Comparison of ENCODE assay signal across 9 cellular contexts in genomic region chr7:66043681-66044497, GRCh38. TPM values are rescaled to one million over a fixed set of nuclear protein-coding genes. Genes with fewer than 3 reads are reported as not detected.
DNase-seq lines count a peak whose midpoint lies in the region; ATAC-seq, FAIRE-seq and TF ChIP-seq lines count a peak whose summit lies in the region.
"Had no signal": no experiment of that assay in that cellular context is flagged by ENCODE, and none has a peak within 500 bp of the region (broad histone marks: within the 10 kb centered on the region; RNA-seq: fewer than 3 reads in every experiment).

No MANE protein-coding gene starts in this region.

- TF ChIP-seq EP300 in HepG2 (IDR thresholded peaks at IDR 0.05; ENCODE audit: low read depth in 2 of 2, low read length in 2 of 2), result no peak
- TF ChIP-seq EP300 in HepG2 (CRISPR knock-in tag; IDR thresholded peaks at IDR 0.05; ENCODE audit: borderline replicate concordance), result no peak

- no peak for TF ChIP-seq RAD21 in HepG2 (CRISPR knock-in tag; IDR thresholded peaks at IDR 0.05)

- H2AFZ ChIP-seq in HepG2 (ENCODE audit: low read length), result peak overlapping the region; percentile 94

- DNase-seq in DMS 273 (lab: John Stamatoyannopoulos, UW; ENCODE audit: unreplicated experiment) (peak; percentile 79), DMS 273 treated with DMSO at 0.1 percent for 48 hours (lab: John Stamatoyannopoulos, UW) (no peak), T-cell (peak in 31 of 34 experiments; percentile 1 to 38 (median 15)), coronary artery (ENCODE audit: low spot score) (no peak), HepG2 (ENCODE audit: low spot score) (no peak), HK-2 (ENCODE audit: unreplicated experiment) (no peak)
- DNase-seq in stimulated activated CD4-positive, alpha-beta T cell treated with anti-CD3 and anti-CD28 coated beads, Interleukin-2, amount 100 ng/mL, for 4 hours (ENCODE audit: low read depth), result peak; percentile 8

- peak overlapping the region; percentile 83 for H3K4me2 ChIP-seq in HepG2 (ENCODE audit: low read depth, low read length)

- H3K27me3 ChIP-seq in HepG2 (ENCODE audit: control insufficient read depth in 1 of 2, insufficient read depth in 2 of 2, low read length in 2 of 2), result no peaks in the 10 kb centered on the region; a peak in 1 of 5 replicates

- H3K27ac Mint-ChIP-seq in T-cell, result no peak overlapping the region

- TF ChIP-seq POLR2A in HepG2 (IDR thresholded peaks at IDR 0.05; ENCODE audit: insufficient read depth in 1 of 2, low read depth in 2 of 2, low read length in 2 of 2), result no peak

- no TSS peak for BruUV-seq in HepG2 (replicated peaks; lab: Mats Ljungman, UMichigan)

- peak overlapping the region; percentile 73 to 77 (median 74) for H3K4me3 Mint-ChIP-seq in T-cell

- intact Hi-C loops in HepG2 (cut with micrococcal nuclease; ENCODE audit: unreplicated experiment), result no loop called here

- H3K36me3 Mint-ChIP-seq in T-cell, result no peaks in the 10 kb centered on the region

- ATAC-seq in T-cell (replicated peaks in 1 of 4) (peak; percentile 52 to 73 (median 65)), HepG2 (peak; percentile 78), HG02852 (IDR thresholded peaks at IDR 0.05; ENCODE audit: unreplicated experiment) (no peak)

- H3K4me1 Mint-ChIP-seq in T-cell, result peaks cover 0 to 9% (median 7%) of the 10 kb centered on the region in 3 donors

- no peaks in the 10 kb centered on the region for H3K36me3 ChIP-seq in HepG2 (replicated peaks in 1 of 2; ENCODE audit: control insufficient read depth in 1 of 2, insufficient read depth in 2 of 2, low read length in 2 of 2)

- in situ Hi-C loops in HepG2 (cut with HindIII; ENCODE audit: extremely low pct_ligation_motif_present, low pct_unique_long_range_greater_than_20kb), result no loop called here

- peak overlapping the region; percentile 68 for H3K4me3 ChIP-seq in coronary artery
- peak overlapping the region; percentile 7 to 48 (median 12); a peak in 4 of 6 replicates for H3K4me3 ChIP-seq in HepG2 (replicated peaks in 1 of 3; ENCODE audit: insufficient read depth in 1 of 3, low read depth in 2 of 3, low read length in 3 of 3)

- no peak for FAIRE-seq in HepG2 (lab: Jason Lieb, UNC)

- H3K4me1 ChIP-seq in HepG2 (ENCODE audit: insufficient read depth, low read length), result peaks cover 26% of the 10 kb centered on the region

- no peak for TF ChIP-seq CTCF in coronary artery (IDR thresholded peaks at IDR 0.05)
- no peak for TF ChIP-seq CTCF in HepG2 (CRISPR knock-in tag; IDR thresholded peaks at IDR 0.05)

- H3K9ac ChIP-seq in HepG2 (ENCODE audit: insufficient read depth, low read depth, low read length), result 0 out of 2 replicates have a peak overlapping the region, but pooled peaks have one; percentile 8

- H3K27me3 Mint-ChIP-seq in T-cell, result peaks cover 6 to 14% of the 10 kb centered on the region in 2 donors

- POLR2A ChIA-PET in T-cell (lab: Charles Lee), result no interaction called here
- POLR2A ChIA-PET in HepG2 (lab: Yijun Ruan, JAX), result interaction anchor here (1.6 kb wide), 1 partner anchor 31 kb away, joined by 6 read pairs; the partner anchor contains the start of gene ASL

- no peaks in the 10 kb centered on the region for H3K9me3 Mint-ChIP-seq in T-cell

- H3K27ac ChIP-seq in coronary artery, result no peak overlapping the region
- no peak overlapping the region for H3K27ac ChIP-seq in HepG2 (ENCODE audit: extremely low read length, insufficient read depth, low read length)
- H3K27ac ChIP-seq: 22Rv1 had no signal

- H3K9me3 ChIP-seq in HepG2 (ENCODE audit: low read length), result no peaks in the 10 kb centered on the region

- WGBS in HepG2 (ENCODE audit: low lambda C conversion rate), result 41% methylated on average over 29 of the region's 49 CpGs

- CTCF ChIA-PET in T-cell (lab: Charles Lee), result no interaction called here
- CTCF ChIA-PET in HepG2 (lab: Yijun Ruan, JAX; ENCODE audit: low intra/inter-chr PET ratio, low total read pairs), result no interaction called here

- no peaks in the 10 kb centered on the region for H3K79me2 ChIP-seq in HepG2 (ENCODE audit: insufficient read depth, low read length)

- no peaks in the 10 kb centered on the region for H4K20me1 ChIP-seq in HepG2 (ENCODE audit: insufficient read depth, low read length)

TF ChIP-seq in HepG2, 621 proteins besides CTCF, POLR2A, EP300 and RAD21 (continues in another document):
- TF ChIP-seq ZNF577 (CRISPR knock-in tag; IDR thresholded peaks at IDR 0.05; ENCODE audit: borderline replicate concordance, low read depth) (no peak), HIVEP1 (CRISPR knock-in tag; IDR thresholded peaks at IDR 0.05) (peak; percentile 62; the same call in 1 of the 2 replicates), ZNF451 (CRISPR knock-in tag; IDR thresholded peaks at IDR 0.05) (no peak), NONO (IDR thresholded peaks at IDR 0.05) (no peak), NONO (CRISPR knock-in tag; conservative IDR thresholded peaks at IDR 0.05) (no peak), TMF1 (CRISPR knock-in tag; IDR thresholded peaks at IDR 0.05; ENCODE audit: low read depth) (no peak), CREB3 (CRISPR knock-in tag; IDR thresholded peaks at IDR 0.05) (no peak), KDM2A (CRISPR knock-in tag; IDR thresholded peaks at IDR 0.05; ENCODE audit: borderline replicate concordance, low read depth) (no peak), HNF1A (IDR thresholded peaks at IDR 0.05; ENCODE audit: low read depth) (no peak), HNF1A (CRISPR knock-in tag; IDR thresholded peaks at IDR 0.05; ENCODE audit: borderline replicate concordance) (no peak)

RNA-seq across cellular contexts. Expression of gene ASL, which starts 31.7 kb away (rescaled TPM):
- total RNA-seq in T-cell, result 10 to 100 TPM; 10.3 to 23.0 (median 18.5) TPM
- total RNA-seq in HepG2 (2016; rRNA removed; fragmentation: Illumina TruSeq; extraction: Trizol), result 63.8 and 71.4 TPM in 2 replicates
- 10.8 and 15.3 TPM in 2 replicates for total RNA-seq in HepG2 (2016; cell fraction: cytosol; rRNA removed; fragmentation: Illumina TruSeq; extraction: Trizol; ENCODE audit: low read depth)
- 60.6 and 73.6 TPM in 2 replicates for total RNA-seq in HepG2 (2016; cell fraction: insoluble cytoplasmic fraction; rRNA removed; fragmentation: Illumina TruSeq; extraction: Trizol)
- 20.5 and 23.7 TPM in 2 replicates for total RNA-seq in HepG2 (2016; cell fraction: membrane; rRNA removed; fragmentation: Illumina TruSeq; extraction: Trizol)
- total RNA-seq in HepG2 (2016; cell fraction: nucleus; rRNA removed; fragmentation: Illumina TruSeq; extraction: Trizol), result 55.0 and 59.3 TPM in 2 replicates
- 96.5 and 146 TPM in 2 replicates for polyA plus RNA-seq in HepG2 (2011; rRNA removed)
- 66.0 and 85.0 TPM in 2 replicates for polyA plus RNA-seq in HepG2 (2011; cell fraction: cytosol; rRNA removed)
- polyA plus RNA-seq in HepG2 (2011; cell fraction: nucleus; rRNA removed), result 457 and 482 TPM in 2 replicates
- 39.6 and 57.0 TPM in 2 replicates for polyA plus RNA-seq in HepG2 (2012)
- 11.1 and 12.7 TPM in 2 replicates for polyA plus RNA-seq in HepG2 (2016; cell fraction: cytosol; fragmentation: Illumina TruSeq; extraction: Trizol; ENCODE audit: low read depth)
- polyA plus RNA-seq in HepG2 (2016; cell fraction: insoluble cytoplasmic fraction; fragmentation: Illumina TruSeq; extraction: Trizol; ENCODE audit: low read depth), result 58.1 and 62.4 TPM in 2 replicates
- polyA plus RNA-seq in HepG2 (2016; cell fraction: membrane; fragmentation: Illumina TruSeq; extraction: Trizol; ENCODE audit: low read depth), result 16.6 and 18.5 TPM in 2 replicates
- polyA plus RNA-seq in HepG2 (2016; cell fraction: nucleus; fragmentation: Illumina TruSeq; extraction: Trizol; ENCODE audit: insufficient read depth, low read depth), result 139 and 142 TPM in 2 replicates
- polyA minus RNA-seq in HepG2 (2011; rRNA and poly(A)+ RNA removed; ENCODE audit: low replicate concordance), result 24.9 and 94.0 TPM in 2 replicates
- 24.2 and 27.0 TPM in 2 replicates for polyA minus RNA-seq in HepG2 (2011; cell fraction: cytosol; rRNA and poly(A)+ RNA removed)
- 42.9 and 53.5 TPM in 2 replicates for polyA minus RNA-seq in HepG2 (2011; cell fraction: nucleus; rRNA and poly(A)+ RNA removed)

Comparison
In these comparisons a context has a peak if more than half of its experiments do, and no peak if none do; other contexts are left out.
1. DNase-seq: peak in DMS 273 (single experiment), T-cell (31 of 34) and stimulated activated CD4-positive, alpha-beta T cell treated with anti-CD3 and anti-CD28 coated beads, Interleukin-2, amount 100 ng/mL, for 4 hours (single experiment); none in DMS 273 treated with DMSO at 0.1 percent for 48 hours (single experiment), coronary artery (single experiment), HepG2 (single experiment) and HK-2 (single experiment).